1 cellular context compared by ENCODE assay signal in the genomic region with DNA sequence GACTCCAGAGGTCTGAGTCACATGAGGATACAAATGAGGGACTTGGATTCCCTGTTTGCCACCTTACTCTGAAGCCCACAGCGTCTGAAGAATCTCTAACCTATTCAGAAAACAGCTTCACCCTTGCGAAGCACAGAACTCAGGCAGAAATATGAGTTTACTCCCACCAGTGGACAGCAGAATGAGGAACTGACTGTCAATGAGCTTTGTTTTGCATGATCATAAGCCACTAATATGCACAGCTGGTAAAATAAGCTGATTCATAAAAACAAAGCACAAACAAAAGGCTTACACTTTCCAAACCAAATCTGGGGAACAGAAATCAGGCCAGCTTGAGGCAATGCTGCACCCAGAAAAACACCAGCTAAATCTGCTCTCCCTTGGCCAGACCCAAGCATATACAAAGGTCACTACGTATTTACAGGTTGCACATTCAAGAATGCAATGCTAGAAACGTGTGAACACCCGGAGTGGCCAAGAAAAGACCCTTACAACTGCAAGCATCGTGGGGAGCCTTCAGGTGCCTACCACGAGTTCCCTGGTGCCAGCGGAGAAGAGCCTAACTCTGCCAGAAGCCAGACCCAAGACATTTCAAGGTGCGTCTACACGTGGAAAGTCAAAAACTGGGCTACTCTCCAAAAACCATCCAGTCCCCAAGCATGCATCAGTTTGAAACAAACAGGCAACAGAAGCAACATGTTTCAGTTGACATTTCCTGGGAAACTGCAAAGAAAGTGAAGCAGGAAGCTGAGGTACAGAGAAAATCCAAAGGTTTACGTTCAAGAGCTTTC.
TF ChIP-seq lines count a peak whose summit lies in the region.

No MANE protein-coding gene starts in this region.

TF ChIP-seq in GM12891, 5 proteins besides CTCF, POLR2A, EP300 and RAD21:
- TF ChIP-seq POLR2AphosphoS5 (IDR thresholded peaks at IDR 0.05; ENCODE audit: low read depth, low read length) = no peak
- no peak for TF ChIP-seq POU2F2 (IDR thresholded peaks at IDR 0.05; ENCODE audit: low read depth, low read length)
- no peak for TF ChIP-seq TAF1 (IDR thresholded peaks at IDR 0.05; ENCODE audit: low read depth, low read length)
- peak; percentile 87 for TF ChIP-seq SPI1 (IDR thresholded peaks at IDR 0.05; ENCODE audit: low read depth, low read length)
TF ChIP-seq in GM12891: peak in this region for 1.
